Comparison of ENCODE assay signal across 13 cellular contexts in the genomic region with DNA sequence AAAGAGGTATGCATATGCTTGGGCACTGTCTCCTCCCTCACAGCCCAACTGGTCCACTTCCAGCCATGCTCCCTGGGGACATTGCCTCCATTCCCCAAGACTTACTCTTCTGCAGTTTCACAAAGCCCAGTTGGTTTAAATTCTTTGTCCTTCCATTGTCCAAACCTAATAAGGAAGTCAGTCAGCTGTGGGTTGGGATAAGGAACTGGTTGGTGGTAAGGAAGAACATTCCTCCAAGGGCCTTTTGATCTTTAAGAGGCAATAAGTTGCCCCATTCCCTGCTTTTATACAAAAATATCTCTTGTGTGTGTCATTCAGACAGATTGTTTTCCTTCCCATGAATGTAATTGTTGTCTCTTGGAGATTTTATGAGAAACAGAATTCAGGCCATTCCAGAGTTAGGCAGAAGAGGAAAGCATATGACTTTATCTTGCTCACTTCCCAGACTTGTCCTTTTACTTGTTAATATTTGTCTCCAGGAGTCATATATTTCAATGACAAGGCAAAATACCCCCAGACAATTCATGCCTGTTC.
DNase-seq lines count a peak whose midpoint lies in the region; ATAC-seq and TF ChIP-seq lines count a peak whose summit lies in the region.
"Had no signal": no experiment of that assay in that cellular context is flagged by ENCODE, and none has a peak within 500 bp of the region (broad histone marks: within the 10 kb centered on the region; RNA-seq: fewer than 3 reads in every experiment).

No MANE protein-coding gene starts in this region.

- ATAC-seq in stimulated activated naive CD8-positive, alpha-beta T cell treated with anti-CD3 and anti-CD28 coated beads, Interleukin-15, Interleukin-2, amounts not matched to agents 100 U/mL and 50 U/mL, for 24 hours: no peak
- ATAC-seq in HG02970 (IDR thresholded peaks at IDR 0.05; ENCODE audit: low FRiP score, unreplicated experiment) (no peak), GM18868 (IDR thresholded peaks at IDR 0.05; ENCODE audit: unreplicated experiment) (no peak), GM21447 (IDR thresholded peaks at IDR 0.05; ENCODE audit: unreplicated experiment) (no peak)

- DNase-seq in DMS 273 (lab: John Stamatoyannopoulos, UW; ENCODE audit: unreplicated experiment) (peak; percentile 17), DMS 273 treated with DMSO at 0.1 percent for 48 hours (lab: John Stamatoyannopoulos, UW) (no peak), astrocyte of the cerebellum (ENCODE audit: low read depth) (peak; percentile 84), iris pigment epithelial cell (ENCODE audit: low read depth) (peak; percentile 69)
- DNase-seq in stimulated activated naive CD8-positive, alpha-beta T cell treated with anti-CD3 and anti-CD28 coated beads, Interleukin-15, Interleukin-2, amounts not matched to agents 100 U/mL and 50 U/mL, for 24 hours: no peak
- DNase-seq: activated CD4-positive, alpha-beta memory T cell treated with anti-CD3 and anti-CD28 coated beads, Interleukin-2, amount 10 ng/mL, durations not matched to agents 7 days and 5 days; activated naive CD8-positive, alpha-beta T cell treated with anti-CD3 and anti-CD28 coated beads, Interleukin-2, amount 10 ng/mL, durations not matched to agents 7 days and 5 days; erythroblast; H9; left cardiac atrium had no signal

- in situ Hi-C loops in astrocyte of the cerebellum (cut with HindIII; ENCODE audit: low sequenced_read_pairs): no loop called here

- H3K4me3 ChIP-seq in astrocyte of the cerebellum (ENCODE audit: low read depth, low read length): no peak overlapping the region

- no peak for TF ChIP-seq CTCF in astrocyte of the cerebellum (IDR thresholded peaks at IDR 0.05; ENCODE audit: low read depth, low read length, missing control alignments)

Comparison
In these comparisons a context has a peak if more than half of its experiments do, and no peak if none do; other contexts are left out.
1. DNase-seq: peak in DMS 273 (single experiment), astrocyte of the cerebellum (single experiment) and iris pigment epithelial cell (single experiment); none in DMS 273 treated with DMSO at 0.1 percent for 48 hours (single experiment) and stimulated activated naive CD8-positive, alpha-beta T cell treated with anti-CD3 and anti-CD28 coated beads, Interleukin-15, Interleukin-2, amounts not matched to agents 100 U/mL and 50 U/mL, for 24 hours (single experiment).